Comparison of ENCODE assay signal across 9 cellular contexts in genomic region chr4:169791064-169791463, GRCh38. TPM values are rescaled to one million over a fixed set of nuclear protein-coding genes. Genes with fewer than 3 reads are reported as not detected.
DNase-seq lines count a peak whose midpoint lies in the region; ATAC-seq and TF ChIP-seq lines count a peak whose summit lies in the region.
"Had no signal": no experiment of that assay in that cellular context is flagged by ENCODE, and none has a peak within 500 bp of the region (broad histone marks: within the 10 kb centered on the region; RNA-seq: fewer than 3 reads in every experiment).

No MANE protein-coding gene starts in this region.

- H3K27ac ChIP-seq in HCT116 (ENCODE audit: low read depth, low read length) (no peak overlapping the region), SJCRH30 (no peak overlapping the region), epithelial cell of prostate (peak overlapping the region; percentile 86), parathyroid adenoma (no peak overlapping the region)
- H3K27ac ChIP-seq: pancreas had no signal

- RAD21 ChIA-PET in HCT116 (lab: Charles Lee; ENCODE audit: low non-redundant PET in 1 of 2, low total read pairs in 2 of 2, uncharacterized antibody in 2 of 2, unreplicated experiment in 2 of 2): no interaction called here

- H3K9me3 ChIP-seq in HCT116 (ENCODE audit: control insufficient read depth in 1 of 2, insufficient read depth in 1 of 2, low read depth in 1 of 2, low read length in 2 of 2) (no peaks in the 10 kb centered on the region), SJCRH30 (replicated peaks) (no peaks in the 10 kb centered on the region), parathyroid adenoma (ENCODE audit: control insufficient read depth, low read length) (no peaks in the 10 kb centered on the region)
- H3K9me3 ChIP-seq: pancreas had no signal

- BruUV-seq in HCT116 (replicated peaks; lab: Mats Ljungman, UMichigan): no TSS peak

- no peaks in the 10 kb centered on the region for H4K20me1 ChIP-seq in HCT116 (ENCODE audit: insufficient read depth)

- no peak for ATAC-seq in HCT116
- no peak for ATAC-seq in GM21576 (IDR thresholded peaks at IDR 0.05; ENCODE audit: unreplicated experiment)
- no peak for ATAC-seq in GM21381 (IDR thresholded peaks at IDR 0.05; ENCODE audit: unreplicated experiment)

- H3K4me1 ChIP-seq in HCT116 (ENCODE audit: control insufficient read depth in 1 of 2, insufficient read depth in 2 of 2, low read length in 2 of 2) (peaks cover 2 to 20% of the 10 kb centered on the region in 2 experiments; a peak in 2 of 4 replicates), SJCRH30 (no peaks in the 10 kb centered on the region; the same call in 1 of the 2 replicates), parathyroid adenoma (no peaks in the 10 kb centered on the region)

- no peak for DNase-seq in HCT116 (ENCODE audit: low read depth, low spot score)
- DNase-seq in SJCRH30: no peak
- no peak for DNase-seq in epithelial cell of prostate (ENCODE audit: low read depth, low spot score)
- no peak for DNase-seq in amygdala (lab: John Stamatoyannopoulos, UW)
- DNase-seq: activated B cell treated with CpG ODN at 0.5 μM for 24 hours had no signal

- CTCF ChIA-PET in HCT116 (lab: Charles Lee): interaction anchor here (1.0 to 1.7 kb wide), 8 partner anchors 14 to 299 kb away, joined by 3 to 6 read pairs (median 4); no protein-coding TSS in a partner anchor

- POLR2A ChIA-PET in HCT116 (lab: Charles Lee): interaction anchor here (0.5 kb wide), 1 partner anchor 281 kb away, joined by 3 read pairs; no protein-coding TSS in a partner anchor

- peak overlapping the region; percentile 87 for H3K4me2 ChIP-seq in HCT116 (ENCODE audit: low read length)
- H3K4me2 ChIP-seq in parathyroid adenoma (ENCODE audit: low read length): no peak overlapping the region

- intact Hi-C loops in HCT116 (cut with micrococcal nuclease): loop anchor here (2.0 to 5.0 kb wide), 2 partner anchors 179 to 236 kb away; partner anchors contain the start of genes MFAP3L and NEK1

- no peaks in the 10 kb centered on the region for H3K79me2 ChIP-seq in HCT116 (ENCODE audit: insufficient read depth, low read length)
- no peaks in the 10 kb centered on the region for H3K79me2 ChIP-seq in parathyroid adenoma

- 0 out of 2 replicates have a peak overlapping the region, but pooled peaks have one; percentile 9 for H3K9ac ChIP-seq in HCT116 (ENCODE audit: low read length)
- no peak overlapping the region for H3K9ac ChIP-seq in parathyroid adenoma

- no peak for TF ChIP-seq RAD21 in HCT116 (IDR thresholded peaks at IDR 0.05; ENCODE audit: low read depth)

- H3K9me2 ChIP-seq in HCT116 (ENCODE audit: insufficient read depth): no peaks in the 10 kb centered on the region

- peak overlapping the region; percentile 34 to 46 for H3K4me3 ChIP-seq in HCT116 (replicated peaks in 1 of 2; ENCODE audit: low read depth in 1 of 2, low read length in 2 of 2)
- H3K4me3 ChIP-seq in SJCRH30: peak overlapping the region; percentile 29
- H3K4me3 ChIP-seq in parathyroid adenoma (ENCODE audit: low read depth, low read length): no peak overlapping the region

- H3K36me3 ChIP-seq in HCT116 (ENCODE audit: control insufficient read depth in 1 of 2, insufficient read depth in 2 of 2, low read length in 2 of 2): no peaks in the 10 kb centered on the region
- no peaks in the 10 kb centered on the region for H3K36me3 ChIP-seq in SJCRH30
- H3K36me3 ChIP-seq in parathyroid adenoma (ENCODE audit: control insufficient read depth, insufficient read depth, low read length): no peaks in the 10 kb centered on the region
- H3K36me3 ChIP-seq: pancreas had no signal

- H3K27me3 ChIP-seq in HCT116 (ENCODE audit: insufficient read depth, low read length) (peaks cover 12% of the 10 kb centered on the region; the same call in 1 of the 2 replicates), SJCRH30 (no peaks in the 10 kb centered on the region), parathyroid adenoma (ENCODE audit: control insufficient read depth, insufficient read depth, low read length) (no peaks in the 10 kb centered on the region)

- TF ChIP-seq POLR2A in HCT116 (IDR thresholded peaks at IDR 0.05; ENCODE audit: borderline replicate concordance, extremely low read depth, insufficient read depth, insufficient read length): no peak

- no peak for TF ChIP-seq CTCF in HCT116 (IDR thresholded peaks at IDR 0.05 in 2 of 3, conservative IDR thresholded peaks at IDR 0.05 in 1 of 3; ENCODE audit: borderline replicate concordance in 1 of 3, insufficient read depth in 1 of 3, low read depth in 2 of 3, low read length in 2 of 3)
- TF ChIP-seq CTCF in parathyroid adenoma (IDR thresholded peaks at IDR 0.05): no peak

- H2AFZ ChIP-seq in HCT116 (ENCODE audit: low read depth, low read length, poor library complexity, severe bottlenecking): peak overlapping the region; percentile 99
- H2AFZ ChIP-seq in parathyroid adenoma: peak overlapping the region; percentile 38

TF ChIP-seq in HCT116, 20 proteins besides CTCF, POLR2A, EP300 and RAD21:
- no peak; the same call in 1 of the 2 replicates for TF ChIP-seq JUND (IDR thresholded peaks at IDR 0.05)
- TF ChIP-seq CEBPB (IDR thresholded peaks at IDR 0.05; ENCODE audit: low read depth): peak; percentile 31; the same call in 1 of the 2 replicates
TF ChIP-seq in HCT116: peak in this region for 1.

RNA-seq across cellular contexts. Expression of gene HPF1, which starts 33.3 kb away (rescaled TPM):
- total RNA-seq in HCT116 (2021; ENCODE audit: unreplicated experiment): 32.6 TPM
- polyA plus RNA-seq in HCT116 (2012): 7.5 and 13.6 TPM in 2 replicates
- 32.0 and 36.5 TPM in 2 replicates for total RNA-seq in SJCRH30 (2014; rRNA removed; shearing (Covaris generic))
